23 cellular contexts compared by ENCODE assay signal in genomic region chr15:62343397-62343796, GRCh38.
"Had no signal": no experiment of that assay in that cellular context is flagged by ENCODE, and none has a peak within 500 bp of the region (broad histone marks: within the 10 kb centered on the region; RNA-seq: fewer than 3 reads in every experiment).

No MANE protein-coding gene starts in this region.

- H3K27ac Mint-ChIP-seq: activated B cell treated with CpG ODN at 0.5 μM for 24 hours; activated CD4-positive, alpha-beta memory T cell treated with anti-CD3 and anti-CD28 coated beads for 36 hours; activated CD4-positive, alpha-beta T cell treated with anti-CD3 and anti-CD28 coated beads, Interleukin-2, amount 10 ng/mL, durations not matched to agents 24 days and 14 days; activated naive CD4-positive, alpha-beta T cell treated with anti-CD3 and anti-CD28 coated beads, Interleukin-2, amount 50 U/mL, for 72 hours; activated naive CD8-positive, alpha-beta T cell treated with anti-CD3 and anti-CD28 coated beads, Interleukin-2, amount 50 U/mL, for 24 hours; T-cell had no signal

- H3K9me3 Mint-ChIP-seq: activated naive CD4-positive, alpha-beta T cell treated with anti-CD3 and anti-CD28 coated beads, Interleukin-2, amount 50 U/mL, for 72 hours; activated T-cell treated with anti-CD3 and anti-CD28 coated beads, Interleukin-2, amount 50 U/mL, for 4 hours had no signal

- ATAC-seq: activated naive CD4-positive, alpha-beta T cell treated with anti-CD3 and anti-CD28 coated beads, Interleukin-2, amount 50 U/mL, for 72 hours; activated T-cell treated with anti-CD3 and anti-CD28 coated beads, Interleukin-2, amount 50 U/mL, for 4 hours; body of pancreas; T-cell had no signal

- H3K4me3 Mint-ChIP-seq: activated B cell treated with CpG ODN at 0.5 μM for 24 hours; activated CD4-positive, alpha-beta memory T cell treated with anti-CD3 and anti-CD28 coated beads for 36 hours; activated CD4-positive, alpha-beta T cell treated with anti-CD3 and anti-CD28 coated beads, Interleukin-2, amount 10 ng/mL, durations not matched to agents 24 days and 14 days; activated naive CD8-positive, alpha-beta T cell treated with anti-CD3 and anti-CD28 coated beads, Interleukin-2, amount 50 U/mL, for 24 hours; activated T-cell treated with anti-CD3 and anti-CD28 coated beads, Interleukin-2, amount 50 U/mL, for 4 hours; T-cell had no signal

- H3K27me3 ChIP-seq: ascending aorta, body of pancreas had no signal

- H3K4me1 ChIP-seq: ascending aorta, body of pancreas had no signal

- DNase-seq: activated B cell treated with CpG ODN at 0.5 μM for 24 hours; activated CD4-positive, alpha-beta memory T cell treated with anti-CD3 and anti-CD28 coated beads for 36 hours; activated CD4-positive, alpha-beta T cell treated with anti-CD3 and anti-CD28 coated beads for 1 hour; activated CD4-positive, alpha-beta T cell treated with anti-CD3 and anti-CD28 coated beads, Interleukin-2, amount 10 ng/mL, durations not matched to agents 24 days and 14 days; activated CD8-positive, alpha-beta memory T cell treated with anti-CD3 and anti-CD28 coated beads for 24 hours; activated effector memory CD4-positive, alpha-beta T cell treated with anti-CD3 and anti-CD28 coated beads, Interleukin-2, amount 50 U/mL, for 16 hours; activated naive CD4-positive, alpha-beta T cell treated with Interleukin-2 at 50 U/mL for 16 hours; activated naive CD8-positive, alpha-beta T cell treated with anti-CD3 and anti-CD28 coated beads, Interleukin-2, amount 50 U/mL, for 24 hours; activated T-cell treated with anti-CD3 and anti-CD28 coated beads, Interleukin-2, amount 50 U/mL, for 4 hours; amniotic stem cell; body of pancreas; central memory CD4-positive, alpha-beta T cell; MM.1S; NCI-H1417; NCI-H1694 treated with DMSO at 0.1 percent for 48 hours; NCI-H446; NCI-H748 treated with DMSO at 0.1 percent for 48 hours; T-cell; T-helper 2 cell; T1000 had no signal

- H3K36me3 Mint-ChIP-seq: activated CD4-positive, alpha-beta memory T cell treated with anti-CD3 and anti-CD28 coated beads for 36 hours; T-cell had no signal

- H3K36me3 ChIP-seq: ascending aorta had no signal

- H3K9me3 ChIP-seq: ascending aorta, body of pancreas had no signal

- H3K4me3 ChIP-seq: ascending aorta, body of pancreas, SK-N-MC had no signal

- H3K27ac ChIP-seq: ascending aorta, body of pancreas, SK-N-MC had no signal

- H3K27me3 Mint-ChIP-seq: activated CD4-positive, alpha-beta memory T cell treated with anti-CD3 and anti-CD28 coated beads for 36 hours; activated CD4-positive, alpha-beta T cell treated with anti-CD3 and anti-CD28 coated beads, Interleukin-2, amount 10 ng/mL, durations not matched to agents 24 days and 14 days had no signal
